In genomic region chr12:51951843-51952722, GRCh38 we compare ENCODE assay signal across 8 cellular contexts. TPM values are rescaled to one million over a fixed set of nuclear protein-coding genes. Genes with fewer than 3 reads are reported as not detected.
DNase-seq lines count a peak whose midpoint lies in the region; ATAC-seq and TF ChIP-seq lines count a peak whose summit lies in the region.

No MANE protein-coding gene starts in this region.

- peaks cover 4% of the 10 kb centered on the region for H3K36me3 Mint-ChIP-seq in CD8-positive, alpha-beta T cell
- no peaks in the 10 kb centered on the region for H3K36me3 Mint-ChIP-seq in activated CD8-positive, alpha-beta T cell treated with anti-CD3 and anti-CD28 coated beads for 36 hours (ENCODE audit: low read depth)
- H3K36me3 Mint-ChIP-seq in osteocyte (ENCODE audit: unreplicated experiment): no peaks in the 10 kb centered on the region

- H3K4me3 Mint-ChIP-seq in CD8-positive, alpha-beta T cell: peak overlapping the region; percentile 80
- peak overlapping the region; percentile 75 for H3K4me3 Mint-ChIP-seq in activated CD8-positive, alpha-beta T cell treated with anti-CD3 and anti-CD28 coated beads for 36 hours
- H3K4me3 Mint-ChIP-seq in osteocyte (ENCODE audit: unreplicated experiment): peak overlapping the region; percentile 76

- peaks cover 42% of the 10 kb centered on the region for H3K4me1 Mint-ChIP-seq in CD8-positive, alpha-beta T cell (ENCODE audit: low read depth)
- H3K4me1 Mint-ChIP-seq in activated CD8-positive, alpha-beta T cell treated with anti-CD3 and anti-CD28 coated beads for 36 hours (ENCODE audit: low read depth): peaks cover 35% of the 10 kb centered on the region
- H3K4me1 Mint-ChIP-seq in osteocyte (ENCODE audit: unreplicated experiment): peaks cover 22% of the 10 kb centered on the region

- ATAC-seq in CD8-positive, alpha-beta T cell: no peak
- peak; percentile 1 for ATAC-seq in HG02678 (IDR thresholded peaks at IDR 0.05; ENCODE audit: unreplicated experiment)
- ATAC-seq in activated CD8-positive, alpha-beta T cell treated with anti-CD3 and anti-CD28 coated beads for 36 hours: peak; percentile 1
- ATAC-seq in gastroesophageal sphincter: peak; percentile 13
- ATAC-seq in HG03095 (IDR thresholded peaks at IDR 0.05; ENCODE audit: unreplicated experiment): no peak

- H3K4me1 ChIP-seq in CD8-positive, alpha-beta T cell (ENCODE audit: insufficient read depth, low read length): peaks cover 38% of the 10 kb centered on the region
- H3K4me1 ChIP-seq in gastroesophageal sphincter: peaks cover 10 to 52% (median 23%) of the 10 kb centered on the region in 3 donors

- H3K9me3 ChIP-seq in CD8-positive, alpha-beta T cell (ENCODE audit: low read length): no peaks in the 10 kb centered on the region
- no peaks in the 10 kb centered on the region for H3K9me3 ChIP-seq in gastroesophageal sphincter

- no peaks in the 10 kb centered on the region for H3K36me3 ChIP-seq in CD8-positive, alpha-beta T cell (ENCODE audit: insufficient read depth, low read length)
- H3K36me3 ChIP-seq in gastroesophageal sphincter: no peaks in the 10 kb centered on the region

- DNase-seq in CD8-positive, alpha-beta T cell: peak in 2 of 7 experiments; percentile 11 to 20
- DNase-seq in activated CD8-positive, alpha-beta T cell treated with anti-CD3 and anti-CD28 coated beads for 36 hours: peak; percentile 19
- DNase-seq in osteocyte (ENCODE audit: extremely low spot score, unreplicated experiment) (no peak), SW 1271 (lab: John Stamatoyannopoulos, UW) (no peak), SHP77 treated with DMSO at 0.1 percent for 48 hours (lab: John Stamatoyannopoulos, UW) (no peak)

- no peak for TF ChIP-seq CTCF in CD8-positive, alpha-beta T cell (IDR thresholded peaks at IDR 0.05)
- TF ChIP-seq CTCF in activated CD8-positive, alpha-beta T cell treated with anti-CD3 and anti-CD28 coated beads for 36 hours (IDR thresholded peaks at IDR 0.05): no peak
- TF ChIP-seq CTCF in gastroesophageal sphincter (IDR thresholded peaks at IDR 0.05): no peak
- no peak for TF ChIP-seq CTCF in osteocyte (IDR thresholded peaks at IDR 0.05)

- no peaks in the 10 kb centered on the region for H3K27me3 Mint-ChIP-seq in CD8-positive, alpha-beta T cell (ENCODE audit: low read depth)
- peaks cover 8% of the 10 kb centered on the region for H3K27me3 Mint-ChIP-seq in activated CD8-positive, alpha-beta T cell treated with anti-CD3 and anti-CD28 coated beads for 36 hours
- peaks cover 28% of the 10 kb centered on the region for H3K27me3 Mint-ChIP-seq in osteocyte (ENCODE audit: unreplicated experiment)

- peak overlapping the region; percentile 60 for H3K27ac Mint-ChIP-seq in CD8-positive, alpha-beta T cell
- H3K27ac Mint-ChIP-seq in activated CD8-positive, alpha-beta T cell treated with anti-CD3 and anti-CD28 coated beads for 36 hours: peak overlapping the region; percentile 24
- peak overlapping the region; percentile 59 for H3K27ac Mint-ChIP-seq in osteocyte (ENCODE audit: unreplicated experiment)

- intact Hi-C loops in CD8-positive, alpha-beta T cell (cut with DNase I, micrococcal nuclease): loop anchor here (1.0 to 10.0 kb wide), 8 partner anchors 19 to 1667 kb away; partner anchors contain the start of genes EIF4B (in 2 of the 2), CSAD (in 1 of the 2), LIMA1 (in 1 of the 2) and TAMALIN (in 1 of the 2)
- intact Hi-C loops in activated CD8-positive, alpha-beta T cell treated with anti-CD3 and anti-CD28 coated beads for 36 hours (cut with micrococcal nuclease): loop anchor here (1.0 kb wide), 1 partner anchor 19 kb away; no protein-coding TSS in a partner anchor

- POLR2A ChIA-PET in CD8-positive, alpha-beta T cell (lab: Charles Lee): interaction anchor here (0.9 to 1.0 kb wide), 2 partner anchors 18 to 131 kb away, joined by 3 to 4 read pairs; no protein-coding TSS in a partner anchor
- POLR2A ChIA-PET in activated CD8-positive, alpha-beta T cell treated with anti-CD3 and anti-CD28 coated beads for 36 hours (lab: Charles Lee): interaction anchor here (1.1 to 1.4 kb wide), 2 partner anchors 10 to 18 kb away, joined by 4 read pairs; no protein-coding TSS in a partner anchor

- no peaks in the 10 kb centered on the region for H3K9me3 Mint-ChIP-seq in CD8-positive, alpha-beta T cell
- H3K9me3 Mint-ChIP-seq in activated CD8-positive, alpha-beta T cell treated with anti-CD3 and anti-CD28 coated beads for 36 hours: no peaks in the 10 kb centered on the region
- H3K9me3 Mint-ChIP-seq in osteocyte (ENCODE audit: unreplicated experiment): no peaks in the 10 kb centered on the region

- peak overlapping the region; percentile 62 for H3K4me3 ChIP-seq in CD8-positive, alpha-beta T cell (ENCODE audit: low read depth, low read length)
- peak overlapping the region; percentile 71 to 78 for H3K4me3 ChIP-seq in gastroesophageal sphincter

- no peak for TF ChIP-seq POLR2A in gastroesophageal sphincter (IDR thresholded peaks at IDR 0.05)

- no peak for TF ChIP-seq EP300 in gastroesophageal sphincter (IDR thresholded peaks at IDR 0.05)

- no peaks in the 10 kb centered on the region for H3K27me3 ChIP-seq in CD8-positive, alpha-beta T cell (ENCODE audit: insufficient read depth, low read length)
- H3K27me3 ChIP-seq in gastroesophageal sphincter: no peaks in the 10 kb centered on the region

- peak overlapping the region; percentile 50 for H3K27ac ChIP-seq in CD8-positive, alpha-beta T cell (ENCODE audit: low read depth, low read length)
- H3K27ac ChIP-seq in gastroesophageal sphincter: peak overlapping the region; percentile 51 to 95 (median 87)

- 0 to 11% methylated on average over 6 to 10 of the region's 50 CpGs for WGBS in gastroesophageal sphincter (ENCODE audit: low coverage in 1 of 2), 2 donors

- CTCF ChIA-PET in CD8-positive, alpha-beta T cell (lab: Charles Lee): interaction anchor here (1.3 to 2.6 kb wide), 2 partner anchors 29 to 73 kb away, joined by 3 to 9 read pairs; no protein-coding TSS in a partner anchor
- CTCF ChIA-PET in activated CD8-positive, alpha-beta T cell treated with anti-CD3 and anti-CD28 coated beads for 36 hours (lab: Charles Lee): interaction anchor here (1.8 to 4.1 kb wide), 3 partner anchors 10 to 29 kb away, joined by 6 to 21 read pairs (median 15); no protein-coding TSS in a partner anchor

RNA-seq across cellular contexts. Expression of gene ACVR1B, which starts 0.6 kb away (rescaled TPM):
- 10 to 100 TPM; 12.0 to 13.7 TPM for total RNA-seq in CD8-positive, alpha-beta T cell
- total RNA-seq in activated CD8-positive, alpha-beta T cell treated with anti-CD3 and anti-CD28 coated beads for 36 hours: 1 to 10 TPM; 7.5 to 8.6 TPM
- total RNA-seq in gastroesophageal sphincter (10 to 100 TPM in 2 of 4 donors, 1 to 10 TPM in 2; 6.5 to 17.9 (median 10.5) TPM), osteocyte (15.2 and 15.8 TPM in 2 replicates)

RNA-seq across cellular contexts. Expression of gene ACVRL1, which starts 44.8 kb away (rescaled TPM):
- not detected for total RNA-seq in CD8-positive, alpha-beta T cell
- not detected for total RNA-seq in activated CD8-positive, alpha-beta T cell treated with anti-CD3 and anti-CD28 coated beads for 36 hours
- total RNA-seq in gastroesophageal sphincter: 100 to 1,000 TPM in 3 of 4 donors, 10 to 100 TPM in 1; 77.4 to 133 (median 118) TPM
- not detected in 2 replicates for total RNA-seq in osteocyte

RNA-seq across cellular contexts. Expression of gene TAMALIN, which starts 54.7 kb away (rescaled TPM):
- total RNA-seq in CD8-positive, alpha-beta T cell: 100 to 1,000 TPM; 603 to 632 TPM
- 10 to 100 TPM; 26.0 to 26.4 TPM for total RNA-seq in activated CD8-positive, alpha-beta T cell treated with anti-CD3 and anti-CD28 coated beads for 36 hours
- total RNA-seq in gastroesophageal sphincter: 10 to 100 TPM; 11.8 to 18.0 (median 16.1) TPM
- total RNA-seq in osteocyte: 22.5 and 25.5 TPM in 2 replicates

Comparison
In these comparisons a context has a peak if more than half of its experiments do, and no peak if none do; other contexts are left out.
1. ATAC-seq: peak in HG02678 (single experiment), activated CD8-positive, alpha-beta T cell treated with anti-CD3 and anti-CD28 coated beads for 36 hours (single experiment) and gastroesophageal sphincter (single experiment); none in CD8-positive, alpha-beta T cell (single experiment) and HG03095 (single experiment).
2. RNA of gene ACVRL1, which starts 44.8 kb away (total RNA-seq): 77.4 to 133 TPM in gastroesophageal sphincter; not detected in CD8-positive, alpha-beta T cell, not detected in activated CD8-positive, alpha-beta T cell treated with anti-CD3 and anti-CD28 coated beads for 36 hours and not detected in osteocyte; every median in the first group is over 10 times any median in the second.
3. RNA of gene TAMALIN, which starts 54.7 kb away (total RNA-seq): 603 to 632 TPM in CD8-positive, alpha-beta T cell; 26.0 to 26.4 TPM in activated CD8-positive, alpha-beta T cell treated with anti-CD3 and anti-CD28 coated beads for 36 hours, 22.5 to 25.5 TPM in osteocyte and 11.8 to 18.0 TPM in gastroesophageal sphincter; every median in the first group is over 10 times any median in the second.
4. Peak in every context shown above with its lines, with median percentiles within 50 percentile points of each other: H3K27ac Mint-ChIP-seq and H3K4me3 Mint-ChIP-seq.